In genomic region chr17:50211249-50212120, GRCh38 we compare ENCODE assay signal across 13 cellular contexts. TPM values are rescaled to one million over a fixed set of nuclear protein-coding genes. Genes with fewer than 3 reads are reported as not detected.
DNase-seq lines count a peak whose midpoint lies in the region; ATAC-seq and TF ChIP-seq lines count a peak whose summit lies in the region.
"Had no signal": no experiment of that assay in that cellular context is flagged by ENCODE, and none has a peak within 500 bp of the region (broad histone marks: within the 10 kb centered on the region; RNA-seq: fewer than 3 reads in every experiment).

No MANE protein-coding gene starts in this region.

- no peak overlapping the region for H3K27ac Mint-ChIP-seq in Calu3 (ENCODE audit: unreplicated experiment)
- H3K27ac Mint-ChIP-seq: stimulated activated naive CD8-positive, alpha-beta T cell treated with anti-CD3 and anti-CD28 coated beads, Interleukin-15, Interleukin-2, amounts not matched to agents 100 ng/mL and 50 ng/mL, for 24 hours had no signal

- H3K9me3 ChIP-seq in WERI-Rb-1 (ENCODE audit: severe bottlenecking): no peaks in the 10 kb centered on the region
- H3K9me3 ChIP-seq in gastroesophageal sphincter: no peaks in the 10 kb centered on the region

- H3K4me3 ChIP-seq in WERI-Rb-1 (ENCODE audit: low read depth, low read length): no peak overlapping the region
- no peak overlapping the region for H3K4me3 ChIP-seq in gastroesophageal sphincter

- H3K4me1 Mint-ChIP-seq in Calu3 (ENCODE audit: low read depth, unreplicated experiment): peaks cover 35% of the 10 kb centered on the region

- DNase-seq in Calu3: no peak
- no peak for DNase-seq in WERI-Rb-1
- DNase-seq in posterior vena cava (ENCODE audit: low spot score): peak; percentile 82
- DNase-seq in activated gamma-delta T cell (lab: John Stamatoyannopoulos, UW): no peak
- DNase-seq in NCI-H2196 treated with DMSO at 0.1 percent for 48 hours (lab: John Stamatoyannopoulos, UW; ENCODE audit: unreplicated experiment): no peak
- DNase-seq: CD4-positive, alpha-beta memory T cell; effector CD8-positive, alpha-beta T cell; GOT3; NCI-H2081 had no signal

- WGBS in gastroesophageal sphincter (ENCODE audit: low coverage in 1 of 2), 2 donors: 49 to 57% methylated on average over 4 to 5 of the region's 9 CpGs

- TF ChIP-seq CTCF in Calu3 (IDR thresholded peaks at IDR 0.05; ENCODE audit: unreplicated experiment) (no peak), WERI-Rb-1 (IDR thresholded peaks at IDR 0.05; ENCODE audit: low read depth, low read length) (no peak), gastroesophageal sphincter (IDR thresholded peaks at IDR 0.05) (no peak)

- ATAC-seq in gastroesophageal sphincter (no peak), HG03135 (IDR thresholded peaks at IDR 0.05; ENCODE audit: unreplicated experiment) (no peak), GM18861 (IDR thresholded peaks at IDR 0.05; ENCODE audit: unreplicated experiment) (no peak)

- no peaks in the 10 kb centered on the region for H3K27me3 ChIP-seq in WERI-Rb-1 (ENCODE audit: insufficient read depth, low read depth, severe bottlenecking)
- H3K27me3 ChIP-seq in gastroesophageal sphincter: peaks cover 4% of the 10 kb centered on the region

- H3K4me1 ChIP-seq in gastroesophageal sphincter: peaks cover 9 to 77% (median 42%) of the 10 kb centered on the region in 3 donors

- TF ChIP-seq EP300 in gastroesophageal sphincter (IDR thresholded peaks at IDR 0.05): no peak

- peak overlapping the region; percentile 7 for H3K4me3 Mint-ChIP-seq in Calu3 (ENCODE audit: low read depth, unreplicated experiment)
- H3K4me3 Mint-ChIP-seq: CD4-positive, alpha-beta memory T cell; stimulated activated naive CD8-positive, alpha-beta T cell treated with anti-CD3 and anti-CD28 coated beads, Interleukin-15, Interleukin-2, amounts not matched to agents 100 ng/mL and 50 ng/mL, for 24 hours had no signal

- no peaks in the 10 kb centered on the region for H3K9me3 Mint-ChIP-seq in Calu3 (ENCODE audit: low read depth, unreplicated experiment)
- H3K9me3 Mint-ChIP-seq: stimulated activated naive CD8-positive, alpha-beta T cell treated with anti-CD3 and anti-CD28 coated beads, Interleukin-15, Interleukin-2, amounts not matched to agents 100 ng/mL and 50 ng/mL, for 24 hours had no signal

- H3K36me3 Mint-ChIP-seq in Calu3 (ENCODE audit: insufficient read depth, unreplicated experiment): no peaks in the 10 kb centered on the region
- H3K36me3 Mint-ChIP-seq: CD4-positive, alpha-beta memory T cell had no signal

- H3K36me3 ChIP-seq in WERI-Rb-1: no peaks in the 10 kb centered on the region
- no peaks in the 10 kb centered on the region for H3K36me3 ChIP-seq in gastroesophageal sphincter

- H3K27ac ChIP-seq in WERI-Rb-1: peak overlapping the region; percentile 58; the same call in 1 of the 2 replicates
- peak overlapping the region in 3 of 4 donors; percentile 84 to 91 (median 91) for H3K27ac ChIP-seq in gastroesophageal sphincter

- CTCF ChIA-PET in Calu3 (lab: Charles Lee): interaction anchor here (1.0 to 2.8 kb wide), 4 partner anchors 10 to 56 kb away, joined by 3 to 12 read pairs (median 5); no protein-coding TSS in a partner anchor

- no TSS peak for BruUV-seq in Calu3 (replicated peaks; lab: Mats Ljungman, UMichigan)

- intact Hi-C loops in Calu3 (cut with micrococcal nuclease; ENCODE audit: unreplicated experiment): no loop called here
- intact Hi-C loops in posterior vena cava (cut with DNase I): no loop called here

- peaks cover 74% of the 10 kb centered on the region for H3K27me3 Mint-ChIP-seq in Calu3 (ENCODE audit: unreplicated experiment)

- no peak for TF ChIP-seq POLR2A in gastroesophageal sphincter (IDR thresholded peaks at IDR 0.05)

RNA-seq across cellular contexts. Expression of gene COL1A1, which starts 10.1 kb away (rescaled TPM):
- total RNA-seq in Calu3 (2022): 5.5 and 9.4 TPM in 2 replicates
- 10 to 100 TPM; 14.6 to 92.9 (median 69.7) TPM for total RNA-seq in gastroesophageal sphincter
- total RNA-seq in posterior vena cava: 1,000 to 10,000 TPM in 1 of 2 donors, 100 to 1,000 TPM in 1; 456 to 1,821 TPM

RNA-seq across cellular contexts. Expression of gene SGCA, which starts 45.7 kb away (rescaled TPM):
- total RNA-seq in Calu3 (2022) (not detected in 2 replicates), gastroesophageal sphincter (100 to 1,000 TPM in 2 of 4 donors, 10 to 100 TPM in 2; 58.1 to 145 (median 93.4) TPM), posterior vena cava (10 to 100 TPM; 87.9 to 99.0 TPM)
- total RNA-seq: CD4-positive, alpha-beta memory T cell had no signal

Comparison
In these comparisons a context has a peak if more than half of its experiments do, and no peak if none do; other contexts are left out.
1. RNA of gene COL1A1, which starts 10.1 kb away (total RNA-seq): 456 to 1,821 TPM in posterior vena cava; 14.6 to 92.9 TPM in gastroesophageal sphincter and 5.5 to 9.4 TPM in Calu3; every median in the first group is over 4 times any median in the second.
2. RNA of gene SGCA, which starts 45.7 kb away (total RNA-seq): 58.1 to 145 TPM in gastroesophageal sphincter and 87.9 to 99.0 TPM in posterior vena cava; not detected in Calu3; every median in the first group is over 10 times any median in the second.